Comparison of ENCODE assay signal across 16 cellular contexts in the genomic region with DNA sequence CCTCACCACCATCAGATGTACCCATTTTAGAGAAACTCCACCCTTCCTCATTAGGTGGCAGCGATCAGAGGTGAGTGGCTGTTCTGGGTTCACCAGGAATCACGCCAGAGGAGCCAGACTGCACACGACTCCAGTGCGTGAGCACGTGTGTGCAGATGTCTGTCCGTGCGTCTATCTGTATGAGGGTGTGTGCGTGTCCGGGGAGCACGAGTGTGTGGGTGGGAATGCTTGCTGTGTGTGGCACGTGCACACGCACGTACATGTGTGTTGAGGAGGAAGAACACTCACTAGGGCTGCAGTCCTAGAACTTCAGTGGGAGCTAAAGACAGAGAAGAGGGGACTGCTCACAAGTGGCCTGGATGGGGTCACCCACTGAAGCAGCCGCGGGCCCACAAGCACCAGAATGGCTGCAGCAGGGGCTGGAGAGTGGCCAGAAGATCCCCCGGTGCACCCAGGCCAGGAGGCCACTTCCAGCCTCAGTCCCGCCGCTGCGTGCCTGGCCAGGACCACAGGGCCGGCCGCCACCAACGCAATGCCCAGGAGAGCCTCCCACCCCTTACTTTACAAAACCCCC.
"Had no signal": no experiment of that assay in that cellular context is flagged by ENCODE, and none has a peak within 500 bp of the region (broad histone marks: within the 10 kb centered on the region; RNA-seq: fewer than 3 reads in every experiment).

No MANE protein-coding gene starts in this region.

- H3K27ac Mint-ChIP-seq: activated CD4-positive, alpha-beta memory T cell treated with anti-CD3 and anti-CD28 coated beads, Interleukin-2, amount 10 ng/mL, durations not matched to agents 7 days and 5 days; activated CD4-positive, alpha-beta T cell treated with anti-CD3 and anti-CD28 coated beads for 36 hours; progenitor cell of endocrine pancreas had no signal

- ATAC-seq: activated CD4-positive, alpha-beta T cell treated with anti-CD3 and anti-CD28 coated beads for 36 hours; body of pancreas; right lobe of liver had no signal

- H3K4me1 ChIP-seq: body of pancreas, right lobe of liver, upper lobe of left lung had no signal

- H3K27me3 ChIP-seq: body of pancreas, right lobe of liver, upper lobe of left lung had no signal

- H3K36me3 ChIP-seq: right lobe of liver had no signal

- H3K27me3 Mint-ChIP-seq: activated CD4-positive, alpha-beta memory T cell treated with anti-CD3 and anti-CD28 coated beads, Interleukin-2, amount 10 ng/mL, durations not matched to agents 7 days and 5 days; activated CD4-positive, alpha-beta T cell treated with anti-CD3 and anti-CD28 coated beads for 36 hours; central memory CD8-positive, alpha-beta T cell; progenitor cell of endocrine pancreas had no signal

- H3K4me3 ChIP-seq: body of pancreas, lung, right lobe of liver, upper lobe of left lung had no signal

- DNase-seq: activated CD4-positive, alpha-beta memory T cell treated with anti-CD3 and anti-CD28 coated beads, Interleukin-2, amount 10 ng/mL, durations not matched to agents 7 days and 5 days; activated CD4-positive, alpha-beta T cell treated with anti-CD3 and anti-CD28 coated beads for 36 hours; activated naive CD4-positive, alpha-beta T cell treated with Interleukin-2 at 50 U/mL for 16 hours; effector memory CD4-positive, alpha-beta T cell; erythroblast; hypothalamus; midbrain; stimulated activated CD4-positive, alpha-beta T cell treated with anti-CD3 and anti-CD28 coated beads, Interleukin-2, amount 100 ng/mL, for 24 hours; stimulated activated naive CD4-positive, alpha-beta T cell treated with Interleukin-2 at 50 U/mL for 16 hours; upper lobe of left lung had no signal

- H3K9me3 Mint-ChIP-seq: activated CD4-positive, alpha-beta memory T cell treated with anti-CD3 and anti-CD28 coated beads, Interleukin-2, amount 10 ng/mL, durations not matched to agents 7 days and 5 days; central memory CD8-positive, alpha-beta T cell had no signal

- H3K27ac ChIP-seq: body of pancreas, right lobe of liver, upper lobe of left lung, VCaP had no signal

- H3K4me3 Mint-ChIP-seq: activated CD4-positive, alpha-beta memory T cell treated with anti-CD3 and anti-CD28 coated beads, Interleukin-2, amount 10 ng/mL, durations not matched to agents 7 days and 5 days; activated CD4-positive, alpha-beta T cell treated with anti-CD3 and anti-CD28 coated beads for 36 hours; central memory CD8-positive, alpha-beta T cell had no signal
